Comparison of ENCODE assay signal across 9 cellular contexts in the genomic region with DNA sequence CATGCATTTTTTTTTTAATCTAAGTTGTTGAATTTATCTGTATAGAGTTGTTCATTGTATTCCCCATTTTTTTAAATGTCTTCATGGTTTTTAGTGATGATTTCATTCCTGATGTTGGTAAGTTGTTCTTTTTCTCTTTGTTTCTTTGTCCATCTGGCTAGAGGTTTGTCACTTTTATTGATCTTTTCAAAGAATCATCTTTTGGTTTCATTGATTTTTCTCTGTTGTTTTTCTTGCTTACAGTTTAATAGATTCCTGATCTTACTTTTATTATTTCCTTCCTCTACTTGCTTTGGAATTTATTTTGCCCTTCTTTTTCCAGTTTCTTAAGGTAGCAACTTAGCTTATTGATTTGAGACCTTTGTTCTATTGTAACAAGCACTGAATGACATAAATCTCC.
"Had no signal": no experiment of that assay in that cellular context is flagged by ENCODE, and none has a peak within 500 bp of the region (broad histone marks: within the 10 kb centered on the region; RNA-seq: fewer than 3 reads in every experiment).

No MANE protein-coding gene starts in this region.

- H3K27ac Mint-ChIP-seq: GM23338, HFFc6, IgD-negative memory B cell had no signal

- FAIRE-seq: H1, HTR-8/SVneo had no signal

- H2AFZ ChIP-seq: GM23338 had no signal

- H3K36me3 ChIP-seq: HAP-1 had no signal

- ATAC-seq: GM23338, HCT116 had no signal

- H3K4me2 ChIP-seq: GM23338 had no signal

- DNase-seq: H7, HFFc6, KBM-7 had no signal

- H3K4me3 Mint-ChIP-seq: GM23338, HFFc6, IgD-negative memory B cell had no signal

- H3K4me3 ChIP-seq: GM23338, HAP-1 had no signal

- H3K27me3 Mint-ChIP-seq: IgD-negative memory B cell had no signal

- H3K4me1 ChIP-seq: HAP-1 had no signal
